23 cellular contexts compared by ENCODE assay signal in the genomic region with DNA sequence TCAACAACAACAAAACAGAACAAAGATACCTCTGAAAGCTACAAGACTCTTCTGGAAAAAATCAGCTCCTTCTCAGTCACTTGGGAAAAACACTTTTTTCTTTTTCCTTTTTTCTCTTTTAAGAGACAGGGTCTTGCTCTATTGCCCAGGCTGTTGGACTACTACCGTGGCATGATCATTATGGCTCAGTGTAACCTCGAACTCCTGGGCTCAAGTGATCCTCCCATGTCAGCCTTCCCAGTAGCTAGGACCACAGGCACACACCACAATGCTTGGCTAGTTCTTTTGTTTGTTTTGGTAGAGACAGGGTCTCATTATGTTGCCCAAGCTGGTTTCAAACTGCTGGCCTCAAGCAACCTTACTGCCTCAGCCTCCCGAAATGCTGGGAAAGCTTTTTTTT. TPM values are rescaled to one million over a fixed set of nuclear protein-coding genes. Genes with fewer than 3 reads are reported as not detected.
DNase-seq lines count a peak whose midpoint lies in the region; ATAC-seq, FAIRE-seq and TF ChIP-seq lines count a peak whose summit lies in the region.
"Had no signal": no experiment of that assay in that cellular context is flagged by ENCODE, and none has a peak within 500 bp of the region (broad histone marks: within the 10 kb centered on the region; RNA-seq: fewer than 3 reads in every experiment).

No MANE protein-coding gene starts in this region.

- H3F3A ChIP-seq in OCI-LY1 (ENCODE audit: insufficient read depth, low read length) (no peaks in the 10 kb centered on the region), MM.1S (ENCODE audit: insufficient read depth, low read length) (no peaks in the 10 kb centered on the region)

- no peak overlapping the region for H3K4me3 ChIP-seq in OCI-LY1 (ENCODE audit: low read depth, low read length, poor library complexity, severe bottlenecking)
- H3K4me3 ChIP-seq in K562 = no peak overlapping the region
- H3K4me3 ChIP-seq in MM.1S (ENCODE audit: low read length) = no peak overlapping the region
- H3K4me3 ChIP-seq: A549; BLaER1 treated with 17β-estradiol and CSF1 and Interleukin-3, amounts not matched to agents 10 nM and 100 nM; HAP-1 had no signal

- H2AFZ ChIP-seq in OCI-LY1 (ENCODE audit: low read length) (no peak overlapping the region), K562 (ENCODE audit: low read depth, low read length) (no peak overlapping the region), MM.1S (ENCODE audit: low read length) (no peak overlapping the region)

- H3K79me2 ChIP-seq in OCI-LY1 (ENCODE audit: insufficient read depth, low read length) (peaks cover 37% of the 10 kb centered on the region), K562 (ENCODE audit: control insufficient read depth, insufficient read depth, low read length) (no peaks in the 10 kb centered on the region), MM.1S (ENCODE audit: low read length) (no peaks in the 10 kb centered on the region)

- TF ChIP-seq POLR2A in K562 (conservative IDR thresholded peaks at IDR 0.05) = no peak

- TF ChIP-seq EP300 in K562 (IDR thresholded peaks at IDR 0.05; ENCODE audit: low read length) = no peak

- DNase-seq in ELF-1 (ENCODE audit: low read depth, low spot score) = peak; percentile 17
- no peak for DNase-seq in K562 (ENCODE audit: extremely low read depth in 1 of 4, low spot score in 3 of 4)
- no peak for DNase-seq in NCI-H1694 treated with DMSO at 0.1 percent for 48 hours (lab: John Stamatoyannopoulos, UW)
- no peak for DNase-seq in MM.1S
- DNase-seq in activated CD8-positive, alpha-beta memory T cell treated with anti-CD3 and anti-CD28 coated beads for 24 hours = no peak
- DNase-seq: 8988T; ACHN; AML-193; BE2C; CD4-positive, alpha-beta T cell; CD8-positive, alpha-beta memory T cell; DMS 273 treated with DMSO at 0.1 percent for 48 hours; DMS79; GOT3 had no signal

- H3K36me3 ChIP-seq in OCI-LY1 (ENCODE audit: insufficient read depth, low read length) = no peaks in the 10 kb centered on the region
- H3K36me3 ChIP-seq in K562 (ENCODE audit: control insufficient read depth, insufficient read depth, low read length) = no peaks in the 10 kb centered on the region
- no peaks in the 10 kb centered on the region for H3K36me3 ChIP-seq in MM.1S (replicated peaks; ENCODE audit: insufficient read depth, low read length)
- H3K36me3 ChIP-seq: BE2C; BLaER1 treated with 17β-estradiol and CSF1 and Interleukin-3, amounts not matched to agents 10 nM and 100 nM; HAP-1 had no signal

- H4K20me1 ChIP-seq in OCI-LY1 (ENCODE audit: insufficient read depth, low read length) (no peaks in the 10 kb centered on the region), K562 (replicated peaks; ENCODE audit: control insufficient read depth, insufficient read depth, low read length) (no peaks in the 10 kb centered on the region), MM.1S (ENCODE audit: insufficient read depth, low read length) (no peaks in the 10 kb centered on the region)

- no peak for TF ChIP-seq RAD21 in K562 (CRISPR knock-in tag; conservative IDR thresholded peaks at IDR 0.05 in 1 of 2, IDR thresholded peaks at IDR 0.05 in 1 of 2)

- H3K4me2 ChIP-seq in OCI-LY1 (ENCODE audit: low read length) (no peak overlapping the region), K562 (ENCODE audit: insufficient read depth, low read length) (no peak overlapping the region), MM.1S (ENCODE audit: low read depth, low read length) (no peak overlapping the region)
- H3K4me2 ChIP-seq: A549; BLaER1 treated with 17β-estradiol and CSF1 and Interleukin-3, amounts not matched to agents 10 nM and 100 nM had no signal

- WGBS in K562 (ENCODE audit: insufficient coverage, low coverage, missing lambda C conversion rate) = 25% methylated on average over 3 of the region's 3 CpGs

- ATAC-seq in K562 (no peak), HG02678 (IDR thresholded peaks at IDR 0.05; ENCODE audit: unreplicated experiment) (no peak)
- ATAC-seq: A549 had no signal

- FAIRE-seq in K562 (lab: Jason Lieb, UNC) = peak; percentile 54
- FAIRE-seq: A549, D721Med, G401.6, GM12892, H54 had no signal

- H3K27ac ChIP-seq in OCI-LY1 (ENCODE audit: low read depth, low read length, poor library complexity, severe bottlenecking) = peak overlapping the region; percentile 30
- H3K27ac ChIP-seq in K562 (ENCODE audit: extremely low read depth, low read depth, low read length) = no peak overlapping the region
- no peak overlapping the region for H3K27ac ChIP-seq in MM.1S (ENCODE audit: low read length)
- H3K27ac ChIP-seq: A549; BLaER1 treated with 17β-estradiol and CSF1 and Interleukin-3, amounts not matched to agents 10 nM and 100 nM had no signal

- no peaks in the 10 kb centered on the region for H3K9me3 ChIP-seq in OCI-LY1 (ENCODE audit: low read length)
- H3K9me3 ChIP-seq in K562 (replicated peaks; ENCODE audit: control insufficient read depth, insufficient read depth, low read depth, low read length) = no peaks in the 10 kb centered on the region
- no peaks in the 10 kb centered on the region for H3K9me3 ChIP-seq in MM.1S (replicated peaks; ENCODE audit: insufficient read depth, low read length)
- H3K9me3 ChIP-seq: A549, BE2C, HAP-1 had no signal

- TF ChIP-seq CTCF in OCI-LY1 (IDR thresholded peaks at IDR 0.05; ENCODE audit: low read length) (no peak), K562 (IDR thresholded peaks at IDR 0.05 in 2 of 3, conservative IDR thresholded peaks at IDR 0.05 in 1 of 3; ENCODE audit: insufficient read depth in 2 of 3, low read depth in 1 of 3, low read length in 3 of 3) (no peak), MM.1S (IDR thresholded peaks at IDR 0.05; ENCODE audit: low read length) (no peak)

- BruUV-seq in K562 (replicated peaks; lab: Mats Ljungman, UMichigan) = no TSS peak

- no peak overlapping the region for H3K9ac ChIP-seq in OCI-LY1 (ENCODE audit: low read length)
- H3K9ac ChIP-seq in K562 (ENCODE audit: insufficient read depth in 1 of 2, low read depth in 2 of 2, low read length in 2 of 2) = no peak overlapping the region
- H3K9ac ChIP-seq in MM.1S (ENCODE audit: low read length) = no peak overlapping the region
- H3K9ac ChIP-seq: BLaER1 treated with 17β-estradiol and CSF1 and Interleukin-3, amounts not matched to agents 10 nM and 100 nM had no signal

- peaks cover 50% of the 10 kb centered on the region for H3K4me1 ChIP-seq in OCI-LY1 (ENCODE audit: insufficient read depth, low read length, severe bottlenecking)
- peaks cover 0 to 3% of the 10 kb centered on the region in 2 experiments; a peak in 1 of 5 replicates for H3K4me1 ChIP-seq in K562 (replicated peaks in 1 of 2; ENCODE audit: control insufficient read depth in 2 of 2, insufficient read depth in 2 of 2, low read length in 2 of 2)
- H3K4me1 ChIP-seq in MM.1S (ENCODE audit: low read length) = no peaks in the 10 kb centered on the region
- H3K4me1 ChIP-seq: BE2C had no signal

- no peaks in the 10 kb centered on the region for H3K27me3 ChIP-seq in OCI-LY1 (ENCODE audit: insufficient read depth, low read length)
- no peaks in the 10 kb centered on the region for H3K27me3 ChIP-seq in K562 (ENCODE audit: control insufficient read depth in 2 of 2, insufficient read depth in 2 of 2, low read length in 2 of 2)
- no peaks in the 10 kb centered on the region for H3K27me3 ChIP-seq in MM.1S (replicated peaks; ENCODE audit: insufficient read depth, low read length)
- H3K27me3 ChIP-seq: BE2C; BLaER1 treated with 17β-estradiol and CSF1 and Interleukin-3, amounts not matched to agents 10 nM and 100 nM had no signal

- H3K9me1 ChIP-seq in K562 (ENCODE audit: control insufficient read depth, insufficient read depth, low read length) = no peaks in the 10 kb centered on the region

- in situ Hi-C loops in K562 (cut with MboI) = no loop called here

- CTCF ChIA-PET in K562 (lab: Yijun Ruan, JAX; ENCODE audit: low intra/inter-chr PET ratio) = no interaction called here

- no peaks in the 10 kb centered on the region for H3K9me2 ChIP-seq in OCI-LY1 (ENCODE audit: low read depth, low read length)
- H3K9me2 ChIP-seq in MM.1S (replicated peaks; ENCODE audit: insufficient read depth, low read length) = no peaks in the 10 kb centered on the region

- intact Hi-C loops in K562 (cut with micrococcal nuclease) = no loop called here

- POLR2A ChIA-PET in K562 (lab: Yijun Ruan, JAX) = no interaction called here

RNA-seq across cellular contexts. Expression of gene MYO9A, which starts 12.8 kb away (rescaled TPM):
- total RNA-seq in K562 (2011; cell fraction: chromatin; rRNA removed; ENCODE audit: low replicate concordance) = 14.4 and 52.9 TPM in 2 replicates
- total RNA-seq in K562 (2011; cell fraction: nucleolus; rRNA removed) = 6.7 and 11.4 TPM in 2 replicates
- 17.5 and 18.2 TPM in 2 replicates for total RNA-seq in K562 (2011; cell fraction: nucleoplasm; rRNA removed)
- total RNA-seq in K562 (2014; rRNA removed) = 5.4 and 7.1 TPM in 2 replicates
- 14.6 and 15.2 TPM in 2 replicates for total RNA-seq in K562 (2014; rRNA removed; fragmentation: Illumina TruSeq; extraction: Trizol)
- total RNA-seq in K562 (2015; rRNA removed; fragmentation: Illumina TruSeq; extraction: Trizol) = 11.4 and 15.4 TPM in 2 replicates
- 9.4 and 10.6 TPM in 2 replicates for total RNA-seq in K562 (2021)
- polyA plus RNA-seq in K562 (2011; rRNA removed) = 5.2 and 5.8 TPM in 2 replicates
- polyA plus RNA-seq in K562 (2011; cell fraction: cytosol; rRNA removed) = 3.0 and 5.4 TPM in 2 replicates
- polyA plus RNA-seq in K562 (2011; cell fraction: nucleus; rRNA removed) = 11.4 and 16.7 TPM in 2 replicates
- polyA plus RNA-seq in K562 (2012) = 3.5 and 3.8 TPM in 2 replicates
- polyA plus RNA-seq in K562 (2014; fragmentation: Illumina TruSeq; extraction: Trizol) = 4.0 and 6.8 TPM in 2 replicates
- polyA plus RNA-seq in K562 (2014; fragmentation: Nextera tagmentation; extraction: Ambion mirVana) = 1 to 10 TPM; 1.9 to 2.7 TPM
- polyA plus RNA-seq in K562 (2014; rRNA removed) = 2.9 and 3.4 TPM in 2 replicates
- 46.9 and 48.5 TPM in 2 replicates for polyA minus RNA-seq in K562 (2011; rRNA and poly(A)+ RNA removed)
- 14.0 and 17.4 TPM in 2 replicates for polyA minus RNA-seq in K562 (2011; cell fraction: cytosol; rRNA and poly(A)+ RNA removed)
- 18.4 and 42.0 TPM in 2 replicates for polyA minus RNA-seq in K562 (2011; cell fraction: nucleus; rRNA and poly(A)+ RNA removed)

RNA-seq across cellular contexts. Expression of gene SENP8, which starts 13.1 kb away (rescaled TPM):
- 0.90 and 2.6 TPM in 2 replicates for total RNA-seq in K562 (2011; cell fraction: chromatin; rRNA removed; ENCODE audit: low replicate concordance)
- total RNA-seq in K562 (2011; cell fraction: nucleolus; rRNA removed) = 0.50 and 0.66 TPM in 2 replicates
- total RNA-seq in K562 (2011; cell fraction: nucleoplasm; rRNA removed) = 1.0 and 1.4 TPM in 2 replicates
- 1.4 and 2.1 TPM in 2 replicates for total RNA-seq in K562 (2014; rRNA removed)
- 1.8 and 2.3 TPM in 2 replicates for total RNA-seq in K562 (2014; rRNA removed; fragmentation: Illumina TruSeq; extraction: Trizol)
- total RNA-seq in K562 (2015; rRNA removed; fragmentation: Illumina TruSeq; extraction: Trizol) = 1.4 and 1.7 TPM in 2 replicates
- 2.4 and 2.8 TPM in 2 replicates for total RNA-seq in K562 (2021)
- polyA plus RNA-seq in K562 (2011; rRNA removed) = 5.4 and 5.9 TPM in 2 replicates
- 3.3 and 4.7 TPM in 2 replicates for polyA plus RNA-seq in K562 (2011; cell fraction: cytosol; rRNA removed)
- polyA plus RNA-seq in K562 (2011; cell fraction: nucleus; rRNA removed) = 3.3 and 4.3 TPM in 2 replicates
- 1.6 and 2.1 TPM in 2 replicates for polyA plus RNA-seq in K562 (2012)
- polyA plus RNA-seq in K562 (2014; fragmentation: Illumina TruSeq; extraction: Trizol) = 3.5 and 3.6 TPM in 2 replicates
- polyA plus RNA-seq in K562 (2014; fragmentation: Nextera tagmentation; extraction: Ambion mirVana) = 1 to 10 TPM; 3.3 to 4.7 TPM
- polyA plus RNA-seq in K562 (2014; rRNA removed) = 1.3 and 1.7 TPM in 2 replicates
- 3.6 and 4.9 TPM in 2 replicates for polyA minus RNA-seq in K562 (2011; rRNA and poly(A)+ RNA removed)
- 2.4 and 3.0 TPM in 2 replicates for polyA minus RNA-seq in K562 (2011; cell fraction: cytosol; rRNA and poly(A)+ RNA removed)
- polyA minus RNA-seq in K562 (2011; cell fraction: nucleus; rRNA and poly(A)+ RNA removed) = 0.67 and 1.6 TPM in 2 replicates
